Comparison of ENCODE assay signal across 8 cellular contexts in the genomic region with DNA sequence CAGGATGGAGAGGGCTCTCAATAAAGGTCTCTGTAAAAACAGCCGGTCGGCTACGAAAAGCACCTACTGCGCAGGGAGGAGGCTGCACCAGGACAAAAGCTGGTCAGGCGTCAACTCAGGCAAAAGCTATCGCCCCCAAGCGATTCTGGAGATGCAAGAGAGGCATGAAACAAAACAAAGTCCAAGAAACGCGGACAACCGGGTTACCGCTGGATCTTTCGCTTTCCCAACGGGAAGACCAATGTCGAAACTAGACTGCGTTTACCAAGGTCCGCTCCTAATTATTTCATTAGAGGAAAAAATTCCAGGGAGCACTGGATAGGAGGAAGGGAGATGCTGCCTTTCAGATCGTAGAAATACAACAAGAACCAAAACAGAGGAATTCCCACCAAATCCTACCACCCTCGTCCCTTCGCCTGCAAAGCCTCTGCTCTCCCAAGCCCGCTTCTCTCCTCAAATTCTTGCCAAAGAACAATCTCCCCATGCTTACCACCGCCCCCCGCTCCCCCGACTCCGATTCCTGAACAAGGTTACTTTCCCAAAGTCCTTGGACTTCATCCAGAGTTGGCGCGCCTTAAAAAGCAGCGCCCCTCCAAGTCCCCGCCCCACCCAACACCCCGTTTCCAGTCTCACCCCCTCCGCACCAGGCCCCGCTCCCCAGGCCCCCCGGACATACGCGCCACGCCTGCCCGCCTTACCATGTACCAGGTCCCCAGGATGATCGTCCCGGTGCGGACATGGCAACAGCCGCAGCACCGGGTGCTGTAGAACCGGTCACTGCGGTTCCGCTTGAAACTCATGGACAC. TPM values are rescaled to one million over a fixed set of nuclear protein-coding genes. Genes with fewer than 3 reads are reported as not detected.
DNase-seq lines count a peak whose midpoint lies in the region; ATAC-seq and TF ChIP-seq lines count a peak whose summit lies in the region.

No MANE protein-coding gene starts in this region.

- DNase-seq in NCI-H1092 treated with DMSO at 0.1 percent for 48 hours (lab: John Stamatoyannopoulos, UW) (peak; percentile 30), NCI-H1092 (lab: John Stamatoyannopoulos, UW) (no peak), HuH-7.5 (ENCODE audit: low spot score) (peak; percentile 39), dedifferentiated amniotic fluid mesenchymal stem cell (ENCODE audit: extremely low spot score) (peak; percentile 79), left colon (peak; percentile 64 to 67)
- peak; percentile 47 for DNase-seq in stimulated activated CD8-positive, alpha-beta memory T cell treated with anti-CD3 and anti-CD28 coated beads, Interleukin-4, amount 100 ng/mL, for 48 hours

- peak overlapping the region; percentile 82 for H3K4me3 ChIP-seq in SU-DHL-6 (ENCODE audit: insufficient read depth, low read length, poor library complexity, severe bottlenecking)

- H2AFZ ChIP-seq in SU-DHL-6 (ENCODE audit: low read depth, low read length, severe bottlenecking) = peak overlapping the region; percentile 58

- no peaks in the 10 kb centered on the region for H3K36me3 ChIP-seq in SU-DHL-6 (ENCODE audit: low read length)

- peak overlapping the region; percentile 82 for H3K4me2 ChIP-seq in SU-DHL-6 (ENCODE audit: low read depth, low read length, poor library complexity, severe bottlenecking)

- intact Hi-C loops in left colon (cut with DNase I, micrococcal nuclease) = no loop called here

- TF ChIP-seq CTCF in SU-DHL-6 (IDR thresholded peaks at IDR 0.05; ENCODE audit: insufficient read depth, low read length, poor library complexity, severe bottlenecking) = no peak

- peaks cover 48% of the 10 kb centered on the region for H3K79me2 ChIP-seq in SU-DHL-6 (ENCODE audit: insufficient read depth, low read length)

- peaks cover 7% of the 10 kb centered on the region; the same call in 1 of the 2 replicates for H4K20me1 ChIP-seq in SU-DHL-6 (ENCODE audit: low read depth, low read length)

- no peaks in the 10 kb centered on the region for H3K9me3 ChIP-seq in SU-DHL-6 (ENCODE audit: insufficient read depth, low read length)

- no peaks in the 10 kb centered on the region for H3K27me3 ChIP-seq in SU-DHL-6 (ENCODE audit: low read length)

- H3K9me2 ChIP-seq in SU-DHL-6 (replicated peaks; ENCODE audit: insufficient read depth, low read length) = no peaks in the 10 kb centered on the region

- H3F3A ChIP-seq in SU-DHL-6 (ENCODE audit: insufficient read depth) = no peaks in the 10 kb centered on the region

- peak overlapping the region; percentile 73 for H3K9ac ChIP-seq in SU-DHL-6 (ENCODE audit: low read length)

- H3K27ac ChIP-seq in SU-DHL-6 (ENCODE audit: low read depth, low read length) = peak overlapping the region; percentile 40

- ATAC-seq in GM21717 (IDR thresholded peaks at IDR 0.05; ENCODE audit: unreplicated experiment) (peak; percentile 24), left colon (peak; percentile 30)

RNA-seq across cellular contexts. Expression of a gene that starts 0.5 kb away (rescaled TPM):
- total RNA-seq in left colon = 100 to 1,000 TPM; 151 to 168 TPM

RNA-seq across cellular contexts. Expression of a gene that starts 38.4 kb away (rescaled TPM):
- under 1 TPM; 0.15 to 0.42 TPM for total RNA-seq in left colon
